In the genomic region with DNA sequence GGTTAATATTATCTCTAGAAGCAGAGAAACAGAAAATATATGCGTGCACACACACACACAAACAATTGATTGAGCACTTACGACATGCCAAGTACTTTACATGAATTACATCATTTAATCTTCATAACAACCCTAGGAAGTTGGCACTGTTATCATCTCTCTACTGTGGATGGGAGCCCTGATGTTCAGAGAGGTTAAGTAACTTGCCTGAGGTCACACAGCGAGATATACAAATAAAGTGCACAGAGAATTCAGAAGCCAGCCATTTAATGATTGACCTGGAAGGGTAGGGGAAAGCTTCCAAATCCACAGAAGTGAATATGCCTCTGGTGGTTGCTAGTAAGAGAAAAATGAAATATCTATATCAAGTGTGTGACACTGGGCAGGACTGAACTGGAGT, we compare ENCODE assay signal across 10 cellular contexts. TPM values are rescaled to one million over a fixed set of nuclear protein-coding genes. Genes with fewer than 3 reads are reported as not detected.
"Had no signal": no experiment of that assay in that cellular context is flagged by ENCODE, and none has a peak within 500 bp of the region (broad histone marks: within the 10 kb centered on the region; RNA-seq: fewer than 3 reads in every experiment).

No MANE protein-coding gene starts in this region.

- FAIRE-seq: HTR-8/SVneo had no signal

- H3K27ac ChIP-seq: HL-60, KMS-11 had no signal

- H3K4me2 ChIP-seq: KMS-11 had no signal

- DNase-seq: IMR-90, Karpas-422, KBM-7, KG1 had no signal

- H3K9ac ChIP-seq: KMS-11 had no signal

RNA-seq across cellular contexts. Expression of gene GPR139, which starts 37.5 kb away (rescaled TPM):
- total RNA-seq: HT-29, HT1080, IMR-90 had no signal
- polyA plus RNA-seq: IgD-negative memory B cell, IMR-90 had no signal
